Comparison of ENCODE assay signal across 8 cellular contexts in the genomic region with DNA sequence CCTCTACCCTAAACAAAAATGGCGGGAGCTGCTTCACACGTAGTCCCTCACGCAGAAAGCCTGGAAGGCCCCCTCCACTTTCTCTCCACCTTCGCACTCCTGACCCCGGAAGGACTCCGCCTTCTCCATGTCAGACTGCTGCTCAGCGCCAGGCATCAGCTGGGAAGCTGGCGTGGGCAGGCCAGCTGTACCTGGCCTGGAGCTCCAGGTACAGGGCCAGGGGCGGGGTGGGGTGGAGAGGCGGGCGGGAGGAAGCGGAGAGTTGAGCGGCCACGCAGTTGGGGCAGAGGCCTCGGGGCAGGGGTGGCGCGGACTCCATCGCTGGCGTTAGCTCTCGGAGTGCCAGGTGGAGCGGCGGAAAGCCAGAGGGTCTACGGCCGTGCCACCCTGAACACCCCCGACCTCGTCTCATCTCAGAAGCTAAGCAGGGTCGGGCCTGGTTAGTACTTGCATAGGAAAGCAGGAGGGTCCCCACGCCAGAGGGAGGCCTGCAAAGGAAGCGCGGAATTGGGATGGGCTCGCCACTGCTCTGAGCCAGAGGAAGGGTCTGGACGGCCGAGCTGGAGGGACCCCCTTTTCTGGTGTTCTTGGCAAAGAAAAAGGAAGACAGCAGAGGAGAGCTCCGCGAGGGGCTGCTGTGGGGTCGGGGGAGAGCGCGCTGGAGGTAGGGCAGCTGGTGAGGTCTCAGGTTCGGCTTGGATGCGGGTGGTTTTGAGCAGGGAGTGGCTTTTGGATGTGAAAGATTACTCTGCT. TPM values are rescaled to one million over a fixed set of nuclear protein-coding genes. Genes with fewer than 3 reads are reported as not detected.
A peak's percentile ranks its signal among the peaks of the same experiment; 100 is the strongest.
DNase-seq lines count a peak whose midpoint lies in the region; ATAC-seq and TF ChIP-seq lines count a peak whose summit lies in the region.

A gene with protein sequence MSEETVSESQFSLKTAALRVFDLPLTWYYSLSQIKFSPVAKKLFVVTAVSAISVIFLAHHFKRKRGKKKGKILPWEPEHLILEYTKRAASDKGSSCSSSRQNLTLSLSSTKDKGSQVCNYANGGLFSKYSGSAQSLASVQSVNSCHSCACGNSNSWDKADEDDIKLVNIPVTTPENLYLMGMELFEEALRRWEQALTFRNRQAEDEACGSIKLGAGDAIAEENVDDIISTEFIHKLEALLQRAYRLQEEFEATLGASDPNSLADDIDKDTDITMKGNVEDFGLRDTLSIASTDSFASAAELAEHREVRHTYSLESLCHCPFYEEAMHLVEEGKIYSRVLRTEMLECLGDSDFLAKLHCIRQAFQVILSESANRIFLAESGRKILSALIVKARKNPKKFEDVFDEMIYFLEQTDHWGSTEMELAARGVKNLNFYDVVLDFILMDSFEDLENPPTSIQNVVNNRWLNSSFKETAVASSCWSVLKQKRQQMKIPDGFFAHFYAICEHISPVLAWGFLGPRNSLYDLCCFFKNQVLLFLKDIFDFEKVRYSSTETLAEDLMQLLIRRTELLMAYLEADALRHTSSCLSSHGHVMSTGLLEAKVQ (plus strand): TSS at position 121 of the 753 bp plus-strand sequence. CDS start 3,604 bp downstream, outside the sequence.

- H3K9me3 ChIP-seq in SU-DHL-6 (ENCODE audit: insufficient read depth, low read length) = no peaks in the 10 kb centered on the region
- no peaks in the 10 kb centered on the region for H3K9me3 ChIP-seq in cardiac muscle cell (ENCODE audit: low read depth)
- no peaks in the 10 kb centered on the region for H3K9me3 ChIP-seq in parathyroid adenoma (ENCODE audit: control insufficient read depth, low read length)
- H3K9me3 ChIP-seq in tibial artery = no peaks in the 10 kb centered on the region

- no peaks in the 10 kb centered on the region for H3K27me3 ChIP-seq in SU-DHL-6 (ENCODE audit: low read length)
- H3K27me3 ChIP-seq in cardiac muscle cell = no peaks in the 10 kb centered on the region
- H3K27me3 ChIP-seq in parathyroid adenoma (ENCODE audit: control insufficient read depth, insufficient read depth, low read length) = no peaks in the 10 kb centered on the region
- no peaks in the 10 kb centered on the region for H3K27me3 ChIP-seq in tibial artery

- H3K4me2 ChIP-seq in SU-DHL-6 (ENCODE audit: low read depth, low read length, poor library complexity, severe bottlenecking) = peak within 1 kb of the TSS; percentile 96
- peak within 1 kb of the TSS; percentile 80 for H3K4me2 ChIP-seq in parathyroid adenoma (ENCODE audit: low read length)

- H3K79me2 ChIP-seq in SU-DHL-6 (ENCODE audit: insufficient read depth, low read length) = peaks cover 40% of the 10 kb centered on the region
- peaks cover 6% of the 10 kb centered on the region for H3K79me2 ChIP-seq in parathyroid adenoma

- H3K36me3 ChIP-seq in SU-DHL-6 (ENCODE audit: low read length) (peaks cover 8% of the 10 kb centered on the region), cardiac muscle cell (peaks cover 14% of the 10 kb centered on the region), parathyroid adenoma (ENCODE audit: control insufficient read depth, insufficient read depth, low read length) (no peaks in the 10 kb centered on the region), tibial artery (peaks cover 7 to 11% (median 10%) of the 10 kb centered on the region in 3 donors)

- TF ChIP-seq CTCF in GM12875 (IDR thresholded peaks at IDR 0.05; ENCODE audit: borderline replicate concordance, insufficient read depth, low read depth, low read length) (no peak), SU-DHL-6 (IDR thresholded peaks at IDR 0.05; ENCODE audit: insufficient read depth, low read length, poor library complexity, severe bottlenecking) (no peak), cardiac muscle cell (IDR thresholded peaks at IDR 0.05; ENCODE audit: low read depth, low read length) (no peak), parathyroid adenoma (IDR thresholded peaks at IDR 0.05) (no peak), tibial artery (IDR thresholded peaks at IDR 0.05) (no peak)

- peaks cover 18% of the 10 kb centered on the region for H3F3A ChIP-seq in SU-DHL-6 (ENCODE audit: insufficient read depth)

- no peaks in the 10 kb centered on the region for H3K9me2 ChIP-seq in SU-DHL-6 (replicated peaks; ENCODE audit: insufficient read depth, low read length)

- DNase-seq in NCI-H1417 (lab: John Stamatoyannopoulos, UW) (peak; percentile 86 to 97 (median 90)), cardiac muscle cell (ENCODE audit: low read depth in 1 of 2, low spot score in 1 of 2) (peak; percentile 92 to 93), tibial artery (peak; percentile 91 to 92)
- peak; percentile 59 for DNase-seq in activated naive CD8-positive, alpha-beta T cell treated with anti-CD3 and anti-CD28 coated beads, Interleukin-2, amount 50 U/mL, for 16 hours (ENCODE audit: low read depth, low spot score)

- intact Hi-C loops in tibial artery (cut with DNase I; ENCODE audit: low total_unique reads) = loop anchor here (5.0 kb wide), 1 partner anchor 1342 kb away; no protein-coding TSS in a partner anchor

- H3K9ac ChIP-seq in SU-DHL-6 (ENCODE audit: low read length) (peak within 1 kb of the TSS; percentile 76), parathyroid adenoma (no peak within 1 kb of the TSS)

- H2AFZ ChIP-seq in SU-DHL-6 (ENCODE audit: low read depth, low read length, severe bottlenecking) = peak within 1 kb of the TSS; percentile 55
- peak within 1 kb of the TSS; percentile 91 for H2AFZ ChIP-seq in parathyroid adenoma

- peak within 1 kb of the TSS; percentile 15; the same call in 1 of the 2 replicates for H3K27ac ChIP-seq in SU-DHL-6 (ENCODE audit: low read depth, low read length)
- H3K27ac ChIP-seq in cardiac muscle cell = peak within 1 kb of the TSS; percentile 84
- H3K27ac ChIP-seq in parathyroid adenoma = peak within 1 kb of the TSS; percentile 60
- peak within 1 kb of the TSS; percentile 79 to 85 for H3K27ac ChIP-seq in tibial artery

- peak; percentile 96 for ATAC-seq in HG02763 (IDR thresholded peaks at IDR 0.05; ENCODE audit: unreplicated experiment)

- no peaks in the 10 kb centered on the region for H4K20me1 ChIP-seq in SU-DHL-6 (ENCODE audit: low read depth, low read length)

- H3K4me3 ChIP-seq in GM12875 (ENCODE audit: low read depth, low read length) (peak within 1 kb of the TSS; percentile 94), SU-DHL-6 (ENCODE audit: insufficient read depth, low read length, poor library complexity, severe bottlenecking) (peak within 1 kb of the TSS; percentile 90), cardiac muscle cell (peak within 1 kb of the TSS; percentile 97), parathyroid adenoma (ENCODE audit: low read depth, low read length) (peak within 1 kb of the TSS; percentile 72), tibial artery (peak within 1 kb of the TSS; percentile 76 to 98)

- H3K4me1 ChIP-seq in cardiac muscle cell (ENCODE audit: low read depth) (peaks cover 5% of the 10 kb centered on the region), parathyroid adenoma (no peaks in the 10 kb centered on the region), tibial artery (peaks cover 0 to 27% (median 9%) of the 10 kb centered on the region in 4 donors)

RNA-seq across cellular contexts. Expression of the gene that starts here (rescaled TPM):
- 4.1 and 7.5 TPM in 2 replicates for total RNA-seq in cardiac muscle cell
- 4.9 and 8.1 TPM in 2 replicates for polyA plus RNA-seq in cardiac muscle cell

Comparison
In these comparisons a context has a peak if more than half of its experiments do, and no peak if none do; other contexts are left out.
1. Peak in every context shown above with its lines: DNase-seq, ATAC-seq, H3K4me3 ChIP-seq and H3K27ac ChIP-seq.
2. H3K27ac ChIP-seq: peak in every context shown above with its lines; median percentile 84 in cardiac muscle cell; 82 in tibial artery; 60 in parathyroid adenoma; 15 in SU-DHL-6.